22 cellular contexts compared by ENCODE assay signal in the genomic region with DNA sequence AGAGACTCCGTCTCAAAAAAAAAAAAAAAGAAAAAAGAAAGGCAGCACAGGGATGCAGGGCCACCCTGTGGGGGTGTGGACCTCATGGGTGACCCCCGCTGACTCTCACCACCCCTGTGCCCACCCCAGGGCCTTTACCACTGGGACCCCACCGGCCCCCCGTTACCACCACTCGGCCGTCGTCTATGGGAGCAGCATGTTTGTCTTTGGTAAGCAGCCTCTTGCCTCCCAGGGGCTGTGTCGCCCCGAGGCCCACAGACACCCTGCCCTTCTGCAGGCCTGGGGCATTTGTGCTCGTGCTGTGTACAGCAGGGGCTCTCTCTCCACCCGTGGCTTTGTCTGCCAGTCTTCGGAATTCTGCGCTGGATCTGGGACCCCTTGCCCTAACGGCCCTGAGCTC.
"Had no signal": no experiment of that assay in that cellular context is flagged by ENCODE, and none has a peak within 500 bp of the region (broad histone marks: within the 10 kb centered on the region; RNA-seq: fewer than 3 reads in every experiment).

No MANE protein-coding gene starts in this region.

- H3K4me3 ChIP-seq: MG63 had no signal

- H3K9me3 ChIP-seq: MG63, SK-N-SH had no signal

- H3K27ac ChIP-seq: HL-60 had no signal

- DNase-seq: Karpas-422, KG1, MG63, NCI-H1092 treated with DMSO at 0.1 percent for 48 hours, NCI-H1436, NCI-H187, NCI-H2029, NCI-H2081 treated with DMSO at 0.1 percent for 48 hours, NCI-H2171, NCI-H226, NCI-H446, NCI-H510A, NCI-H524 treated with DMSO at 0.1 percent for 48 hours, NCI-H69, NCI-H774, RPMI8226, SHP77, SK-N-SH, SW 1271 had no signal

- H3K9ac ChIP-seq: SK-N-SH had no signal

- FAIRE-seq: HTR-8/SVneo, RCC 7860 had no signal

- H3K27me3 ChIP-seq: MG63 had no signal
